In the genomic region with DNA sequence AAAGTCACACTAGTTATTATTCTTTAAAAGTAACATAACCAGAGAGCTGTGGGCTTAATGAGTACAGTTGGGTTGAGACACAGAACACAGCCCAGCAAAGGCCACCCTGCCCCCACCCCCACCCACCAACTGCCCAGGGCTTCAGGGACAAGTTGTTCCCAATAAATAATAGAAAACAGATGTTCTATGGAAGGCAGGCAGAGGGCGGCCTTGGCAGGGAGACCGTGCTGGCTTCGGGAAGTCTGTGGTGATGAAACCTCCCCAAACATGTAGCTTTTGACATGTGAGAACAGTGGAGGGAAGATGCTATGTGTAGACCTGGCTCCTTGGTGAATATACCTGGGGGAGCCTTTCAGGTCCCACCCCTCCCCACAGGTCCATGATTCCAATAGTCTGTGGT, we compare ENCODE assay signal across 7 cellular contexts. TPM values are rescaled to one million over a fixed set of nuclear protein-coding genes. Genes with fewer than 3 reads are reported as not detected.
DNase-seq lines count a peak whose midpoint lies in the region; ATAC-seq lines count a peak whose summit lies in the region.

No MANE protein-coding gene starts in this region.

- peaks cover 99% of the 10 kb centered on the region for H3K4me1 Mint-ChIP-seq in stimulated activated naive CD8-positive, alpha-beta T cell treated with anti-CD3 and anti-CD28 coated beads, Interleukin-15, amount 100 ng/mL, for 72 hours

- H3K36me3 ChIP-seq in Karpas-422 (ENCODE audit: insufficient read depth, low read length) (peaks cover 31% of the 10 kb centered on the region), adipocyte (ENCODE audit: control insufficient read depth, insufficient read depth, low read length, severe bottlenecking) (no peaks in the 10 kb centered on the region)

- no peak overlapping the region for H3K9ac ChIP-seq in Karpas-422 (ENCODE audit: low read length)
- H3K9ac ChIP-seq in adipocyte (ENCODE audit: low read length) = peak overlapping the region; percentile 61

- H3K4me3 ChIP-seq in Karpas-422 (ENCODE audit: low read length) = no peak overlapping the region
- peak overlapping the region; percentile 22 for H3K4me3 ChIP-seq in adipocyte (ENCODE audit: low read length)
- no peak overlapping the region for H3K4me3 ChIP-seq in right cardiac atrium (ENCODE audit: low read length)

- H3K4me3 Mint-ChIP-seq in stimulated activated naive CD8-positive, alpha-beta T cell treated with anti-CD3 and anti-CD28 coated beads, Interleukin-15, amount 100 ng/mL, for 72 hours = peak overlapping the region; percentile 74 to 86

- H3K9me2 ChIP-seq in Karpas-422 (replicated peaks; ENCODE audit: insufficient read depth, low read length) = no peaks in the 10 kb centered on the region

- H3K79me2 ChIP-seq in Karpas-422 (ENCODE audit: low read length) = no peaks in the 10 kb centered on the region; the same call in 1 of the 2 replicates

- no peaks in the 10 kb centered on the region for H4K20me1 ChIP-seq in Karpas-422 (ENCODE audit: insufficient read depth, low read depth, low read length)

- H3K27me3 Mint-ChIP-seq in stimulated activated naive CD8-positive, alpha-beta T cell treated with anti-CD3 and anti-CD28 coated beads, Interleukin-15, amount 100 ng/mL, for 72 hours = no peaks in the 10 kb centered on the region

- H3K27me3 ChIP-seq in Karpas-422 (ENCODE audit: low read length) (no peaks in the 10 kb centered on the region), adipocyte (replicated peaks; ENCODE audit: control insufficient read depth, insufficient read depth, low read length) (no peaks in the 10 kb centered on the region), right cardiac atrium (ENCODE audit: control insufficient read depth, insufficient read depth) (no peaks in the 10 kb centered on the region)

- H3K9me3 ChIP-seq in Karpas-422 (ENCODE audit: low read length) (no peaks in the 10 kb centered on the region), adipocyte (ENCODE audit: control insufficient read depth, low read length) (no peaks in the 10 kb centered on the region), right cardiac atrium (ENCODE audit: control insufficient read depth, low read length) (no peaks in the 10 kb centered on the region)

- H3K27ac ChIP-seq in Karpas-422 (ENCODE audit: low read length) = peak overlapping the region; percentile 32; the same call in 1 of the 2 replicates
- H3K27ac ChIP-seq in right cardiac atrium (ENCODE audit: low read length) = peak overlapping the region; percentile 63

- ATAC-seq in right cardiac atrium (peak; percentile 47 to 62), GM19467 (IDR thresholded peaks at IDR 0.05; ENCODE audit: unreplicated experiment) (no peak)
- no peak for ATAC-seq in stimulated activated naive CD8-positive, alpha-beta T cell treated with anti-CD3 and anti-CD28 coated beads, Interleukin-15, amount 100 ng/mL, for 72 hours

- no peak overlapping the region for H3K4me2 ChIP-seq in Karpas-422 (ENCODE audit: low read depth, low read length, poor library complexity, severe bottlenecking)

- H3K27ac Mint-ChIP-seq in stimulated activated naive CD8-positive, alpha-beta T cell treated with anti-CD3 and anti-CD28 coated beads, Interleukin-15, amount 100 ng/mL, for 72 hours = peak overlapping the region; percentile 4 to 88

- DNase-seq in Karpas-422 (no peak), adipocyte (ENCODE audit: low read depth) (peak; percentile 96), right cardiac atrium (peak; percentile 75 to 92 (median 88)), NCI-H345 treated with DMSO at 0.1 percent for 48 hours (lab: John Stamatoyannopoulos, UW; ENCODE audit: unreplicated experiment) (no peak), Kasumi-1 (lab: John Stamatoyannopoulos, UW) (no peak)
- no peak for DNase-seq in stimulated activated naive CD8-positive, alpha-beta T cell treated with anti-CD3 and anti-CD28 coated beads, Interleukin-15, amount 100 ng/mL, for 72 hours

- 41% methylated on average over 3 of the region's 3 CpGs for WGBS in right cardiac atrium

- H3K9me3 Mint-ChIP-seq in stimulated activated naive CD8-positive, alpha-beta T cell treated with anti-CD3 and anti-CD28 coated beads, Interleukin-15, amount 100 ng/mL, for 72 hours = no peaks in the 10 kb centered on the region

- no peak overlapping the region for H2AFZ ChIP-seq in Karpas-422 (ENCODE audit: low read length)

- peaks cover 31% of the 10 kb centered on the region for H3K4me1 ChIP-seq in Karpas-422 (ENCODE audit: low read length)
- H3K4me1 ChIP-seq in adipocyte (ENCODE audit: control insufficient read depth, insufficient read depth, low read length) = peaks cover 48% of the 10 kb centered on the region
- peaks cover 20% of the 10 kb centered on the region for H3K4me1 ChIP-seq in right cardiac atrium (ENCODE audit: control insufficient read depth, insufficient read depth, low read length)

- intact Hi-C loops in right cardiac atrium (cut with DNase I) = no loop called here

RNA-seq across cellular contexts. Expression of a gene that starts 10.0 kb away (rescaled TPM):
- 18.8 and 23.8 TPM in 2 replicates for total RNA-seq in Karpas-422 (2014; rRNA removed; shearing (Covaris generic); ENCODE audit: low replicate concordance)
- 1 to 10 TPM; 4.1 to 6.1 (median 5.1) TPM for total RNA-seq in right cardiac atrium
- 3.9 TPM for polyA plus RNA-seq in right cardiac atrium

RNA-seq across cellular contexts. Expression of a gene that starts 39.6 kb away (rescaled TPM):
- 34.8 and 76.9 TPM in 2 replicates for total RNA-seq in Karpas-422 (2014; rRNA removed; shearing (Covaris generic); ENCODE audit: low replicate concordance)
- 10 to 100 TPM; 16.0 to 21.3 (median 19.7) TPM for total RNA-seq in right cardiac atrium
- polyA plus RNA-seq in right cardiac atrium = 16.2 TPM

Comparison
In these comparisons a context has a peak if more than half of its experiments do, and no peak if none do; other contexts are left out.
1. DNase-seq: peak in adipocyte (single experiment) and right cardiac atrium (3 of 3); none in Karpas-422 (single experiment), stimulated activated naive CD8-positive, alpha-beta T cell treated with anti-CD3 and anti-CD28 coated beads, Interleukin-15, amount 100 ng/mL, for 72 hours (0 of 2), NCI-H345 treated with DMSO at 0.1 percent for 48 hours (single experiment) and Kasumi-1 (0 of 2).
2. ATAC-seq: peak in right cardiac atrium (2 of 2); none in stimulated activated naive CD8-positive, alpha-beta T cell treated with anti-CD3 and anti-CD28 coated beads, Interleukin-15, amount 100 ng/mL, for 72 hours (single experiment) and GM19467 (single experiment).